8 cellular contexts compared by ENCODE assay signal in the genomic region with DNA sequence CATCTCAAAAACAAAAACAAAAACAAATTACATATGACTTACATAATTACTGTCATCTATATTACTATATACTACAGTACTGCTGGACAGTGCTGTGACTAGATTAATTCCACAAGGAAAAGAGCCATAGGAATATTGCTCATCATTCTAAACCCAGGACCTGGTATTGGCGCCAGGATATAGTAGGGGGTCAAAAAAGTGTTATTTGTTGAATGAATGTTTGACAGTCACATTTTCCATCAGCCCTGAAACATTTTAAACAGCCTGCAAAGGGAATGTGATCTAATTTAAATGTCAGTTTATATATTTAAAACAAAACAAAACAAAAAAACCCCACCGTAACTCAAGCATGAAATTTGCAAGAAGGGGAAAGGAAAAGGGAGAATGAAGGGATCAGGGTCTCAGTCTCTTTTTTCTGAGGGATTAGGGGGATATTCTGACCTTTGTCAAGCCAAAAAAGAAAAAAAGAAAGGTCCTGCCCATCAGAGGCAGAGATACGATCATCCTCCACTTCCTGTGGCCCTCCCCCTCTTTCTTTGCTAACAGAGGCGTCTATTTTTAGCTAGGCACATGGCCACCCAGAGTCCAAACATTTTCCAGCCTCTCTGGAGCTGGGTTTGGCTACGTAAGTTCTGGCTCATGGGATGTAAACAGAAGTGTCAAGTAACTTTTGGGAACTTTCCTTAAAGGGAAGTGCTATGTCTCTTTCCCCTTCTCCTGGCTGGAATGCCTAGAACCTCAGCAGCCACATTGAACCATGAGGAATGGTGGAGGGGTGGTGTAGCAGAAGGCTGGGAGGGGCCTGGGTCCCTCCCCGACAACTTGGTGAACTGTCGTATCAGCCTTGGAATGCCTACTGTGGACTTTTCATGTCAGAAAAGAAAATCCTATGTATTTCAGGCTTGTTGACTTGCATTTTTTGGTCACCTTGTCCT. TPM values are rescaled to one million over a fixed set of nuclear protein-coding genes. Genes with fewer than 3 reads are reported as not detected.
DNase-seq lines count a peak whose midpoint lies in the region; ATAC-seq and TF ChIP-seq lines count a peak whose summit lies in the region.

No MANE protein-coding gene starts in this region.

- CTCF ChIA-PET in OCI-LY7 (lab: Charles Lee; ENCODE audit: unreplicated experiment), result no interaction called here

- no peak for ATAC-seq in HG02884 (IDR thresholded peaks at IDR 0.05; ENCODE audit: unreplicated experiment)
- no peak for ATAC-seq in GM18517 (IDR thresholded peaks at IDR 0.05; ENCODE audit: unreplicated experiment)

- no peak overlapping the region for H3K4me2 ChIP-seq in OCI-LY7 (ENCODE audit: low read length)

- DNase-seq in GM04504 (ENCODE audit: low read depth) (peak; percentile 88), OCI-LY7 (ENCODE audit: low spot score) (peak; percentile 8), dermis microvascular lymphatic vessel endothelial cell (ENCODE audit: low read depth in 2 of 2) (peak; percentile 45 to 67)
- no peak for DNase-seq in stimulated activated CD4-positive, alpha-beta T cell treated with anti-CD3 and anti-CD28 coated beads, Interleukin-4, amount 100 ng/mL, for 1 hour
- no peak for DNase-seq in activated effector memory CD4-positive, alpha-beta T cell treated with anti-CD3 and anti-CD28 coated beads, Interleukin-2, amount 50 U/mL, for 16 hours

- POLR2A ChIA-PET in OCI-LY7 (lab: Charles Lee), result no interaction called here

- H3K4me1 ChIP-seq in OCI-LY7 (ENCODE audit: insufficient read depth, low read length, poor library complexity, severe bottlenecking), result peaks cover 7% of the 10 kb centered on the region
- peaks cover 39% of the 10 kb centered on the region for H3K4me1 ChIP-seq in mesodermal cell (ENCODE audit: control insufficient read depth, insufficient read depth, low read length, poor library complexity, severe bottlenecking)

- 31 to 32% methylated on average over 2 to 4 of the region's 7 CpGs for WGBS in mesodermal cell (ENCODE audit: insufficient coverage in 2 of 2), 2 experiments

- H3K79me2 ChIP-seq in OCI-LY7 (ENCODE audit: insufficient read depth, low read depth, low read length), result no peaks in the 10 kb centered on the region

- no TSS peak for BruUV-seq in OCI-LY7 (replicated peaks; lab: Mats Ljungman, UMichigan)

- H3K27ac ChIP-seq in OCI-LY7 (ENCODE audit: low read depth, low read length, poor library complexity, severe bottlenecking) (no peak overlapping the region), mesodermal cell (ENCODE audit: low read depth, low read length, severe bottlenecking) (peak overlapping the region; percentile 94)

- H4K20me1 ChIP-seq in OCI-LY7 (ENCODE audit: insufficient read depth, low read length), result no peaks in the 10 kb centered on the region

- no peaks in the 10 kb centered on the region for H3K9me2 ChIP-seq in OCI-LY7 (ENCODE audit: insufficient read depth, low read length)

- H3K9me3 ChIP-seq in OCI-LY7 (ENCODE audit: low read length) (no peaks in the 10 kb centered on the region), mesodermal cell (ENCODE audit: control insufficient read depth, low read length) (peaks cover 3% of the 10 kb centered on the region)

- H3K36me3 ChIP-seq in OCI-LY7 (ENCODE audit: insufficient read depth, low read length) (peaks cover 21% of the 10 kb centered on the region), mesodermal cell (ENCODE audit: control insufficient read depth, insufficient read depth, low read length) (peaks cover 8% of the 10 kb centered on the region)

- no peak for TF ChIP-seq CTCF in OCI-LY7 (conservative IDR thresholded peaks at IDR 0.05; ENCODE audit: low read length)

- H3K4me3 ChIP-seq in OCI-LY7 (ENCODE audit: low read depth, low read length, poor library complexity, severe bottlenecking) (no peak overlapping the region), mesodermal cell (ENCODE audit: extremely low read depth, insufficient read depth, low read length, poor library complexity, severe bottlenecking) (no peak overlapping the region)

- intact Hi-C loops in OCI-LY7 (cut with micrococcal nuclease; ENCODE audit: unreplicated experiment), result no loop called here

- no peak overlapping the region for H2AFZ ChIP-seq in OCI-LY7 (ENCODE audit: low read length)

RNA-seq across cellular contexts. Expression of a gene that starts 44.6 kb away (rescaled TPM):
- total RNA-seq in OCI-LY7 (2014; rRNA removed; shearing (Covaris generic)), result 0.13 TPM in 1 of 2 replicates, not detected in the other
- 0.17 and 0.27 TPM in 2 replicates for total RNA-seq in OCI-LY7 (2022)
- 5.4 and 8.0 TPM in 2 replicates for total RNA-seq in dermis microvascular lymphatic vessel endothelial cell
- polyA plus RNA-seq in mesodermal cell (2013, experiment 1 of 2), result 56.2 TPM
- 52.8 TPM for polyA plus RNA-seq in mesodermal cell (2013, experiment 2 of 2)

RNA-seq across cellular contexts. Expression of a gene that starts 58.2 kb away (rescaled TPM):
- total RNA-seq in OCI-LY7 (2014; rRNA removed; shearing (Covaris generic)), result 11.6 and 16.3 TPM in 2 replicates
- total RNA-seq in OCI-LY7 (2022) (18.1 and 21.5 TPM in 2 replicates), dermis microvascular lymphatic vessel endothelial cell (13.0 and 13.4 TPM in 2 replicates)
- polyA plus RNA-seq in mesodermal cell (2013, experiment 1 of 2), result 15.6 TPM
- polyA plus RNA-seq in mesodermal cell (2013, experiment 2 of 2), result 15.0 TPM

Comparison
In these comparisons a context has a peak if more than half of its experiments do, and no peak if none do; other contexts are left out.
1. DNase-seq: peak in GM04504 (single experiment), OCI-LY7 (single experiment) and dermis microvascular lymphatic vessel endothelial cell (2 of 2); none in stimulated activated CD4-positive, alpha-beta T cell treated with anti-CD3 and anti-CD28 coated beads, Interleukin-4, amount 100 ng/mL, for 1 hour (single experiment) and activated effector memory CD4-positive, alpha-beta T cell treated with anti-CD3 and anti-CD28 coated beads, Interleukin-2, amount 50 U/mL, for 16 hours (single experiment).